Comparison of ENCODE assay signal across 13 cellular contexts in the genomic region with DNA sequence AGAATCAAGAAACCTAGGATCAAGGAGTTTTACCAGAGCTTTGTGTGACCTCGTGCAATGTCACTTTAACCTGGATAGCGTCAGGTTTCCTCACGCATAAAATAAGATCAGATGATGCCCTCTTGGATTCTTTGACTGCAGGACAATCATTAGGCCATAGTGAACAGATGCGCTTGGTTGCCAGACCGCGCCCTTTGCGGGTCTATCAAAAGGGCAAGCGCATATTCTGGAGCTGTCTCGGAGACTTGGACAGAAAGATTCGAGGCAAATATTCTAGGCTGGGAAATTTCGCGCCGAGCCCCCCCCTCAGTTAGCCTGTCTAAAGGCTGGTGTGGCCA.
A peak's percentile ranks its signal among the peaks of the same experiment; 100 is the strongest.
DNase-seq lines count a peak whose midpoint lies in the region; ATAC-seq, FAIRE-seq and TF ChIP-seq lines count a peak whose summit lies in the region.
"Had no signal": no experiment of that assay in that cellular context is flagged by ENCODE, and none has a peak within 500 bp of the region (broad histone marks: within the 10 kb centered on the region; RNA-seq: fewer than 3 reads in every experiment).

No MANE protein-coding gene starts in this region.

- H4K8ac ChIP-seq in mesenchymal stem cell (ENCODE audit: low read length): no peak overlapping the region

- peaks cover 48% of the 10 kb centered on the region for H3K4me1 Mint-ChIP-seq in activated naive CD4-positive, alpha-beta T cell treated with anti-CD3 and anti-CD28 coated beads, Interleukin-2, amount 50 U/mL, for 24 hours
- H3K4me1 Mint-ChIP-seq in activated naive CD4-positive, alpha-beta T cell treated with anti-CD3 and anti-CD28 coated beads for 36 hours (ENCODE audit: low read depth): peaks cover 42% of the 10 kb centered on the region

- H3K9ac ChIP-seq in duodenal mucosa (ENCODE audit: low read depth in 1 of 2, low read length in 2 of 2): no peak overlapping the region
- H3K9ac ChIP-seq in mesenchymal stem cell (ENCODE audit: low read length): peak overlapping the region; percentile 66
- H3K9ac ChIP-seq in stomach smooth muscle (ENCODE audit: low read length in 2 of 2): peak overlapping the region in 1 of 2 donors; percentile 5

- H3K9me3 ChIP-seq in duodenal mucosa (ENCODE audit: control insufficient read depth in 1 of 2, low read length in 2 of 2): no peaks in the 10 kb centered on the region
- no peaks in the 10 kb centered on the region for H3K9me3 ChIP-seq in mesenchymal stem cell (ENCODE audit: control insufficient read depth, low read length)
- no peaks in the 10 kb centered on the region for H3K9me3 ChIP-seq in stomach smooth muscle (ENCODE audit: control insufficient read depth in 2 of 2, low read length in 2 of 2)
- H3K9me3 ChIP-seq in pancreas: no peaks in the 10 kb centered on the region

- H3K14ac ChIP-seq in mesenchymal stem cell (ENCODE audit: low read length in 2 of 2): no peak overlapping the region

- H3K18ac ChIP-seq in mesenchymal stem cell (ENCODE audit: low read depth in 1 of 2, low read length in 2 of 2): peak overlapping the region in 1 of 2 experiments; percentile 71

- FAIRE-seq in pancreas (lab: Jason Lieb, UNC) (no peak), HTR-8/SVneo (lab: Jason Lieb, UNC) (no peak)

- intact Hi-C loops in activated naive CD4-positive, alpha-beta T cell treated with anti-CD3 and anti-CD28 coated beads for 36 hours (cut with micrococcal nuclease): loop anchor here (5.0 to 10.0 kb wide), 4 partner anchors 305 to 882 kb away; a partner anchor contains a TSS
- intact Hi-C loops in pancreas (cut with DNase I): no loop called here

- no peak overlapping the region for H3K27ac Mint-ChIP-seq in activated naive CD4-positive, alpha-beta T cell treated with anti-CD3 and anti-CD28 coated beads, Interleukin-2, amount 50 U/mL, for 24 hours
- H3K27ac Mint-ChIP-seq in activated naive CD4-positive, alpha-beta T cell treated with anti-CD3 and anti-CD28 coated beads for 36 hours: no peak overlapping the region

- H3K27me3 ChIP-seq in duodenal mucosa (ENCODE audit: control insufficient read depth in 1 of 2, insufficient read depth in 2 of 2, low read length in 2 of 2) (peaks cover 64 to 84% of the 10 kb centered on the region in 2 donors), mesenchymal stem cell (ENCODE audit: control insufficient read depth in 1 of 2, insufficient read depth in 1 of 2, low read length in 2 of 2) (peaks cover 39 to 58% of the 10 kb centered on the region in 2 experiments), stomach smooth muscle (ENCODE audit: control insufficient read depth in 1 of 2, insufficient read depth in 2 of 2, low read length in 2 of 2) (peaks cover 15 to 33% of the 10 kb centered on the region in 2 donors), pancreas (peaks cover 3 to 45% (median 17%) of the 10 kb centered on the region in 4 donors)

- H3K4me1 ChIP-seq in duodenal mucosa (ENCODE audit: control insufficient read depth in 1 of 2, insufficient read depth in 2 of 2, low read length in 2 of 2) (peaks cover 18 to 19% of the 10 kb centered on the region in 2 donors), mesenchymal stem cell (ENCODE audit: control insufficient read depth, insufficient read depth, low read depth, low read length) (peaks cover 21% of the 10 kb centered on the region), stomach smooth muscle (ENCODE audit: control insufficient read depth, insufficient read depth, low read length) (peaks cover 24% of the 10 kb centered on the region), pancreas (peaks cover 6 to 18% (median 10%) of the 10 kb centered on the region in 3 donors)

- peak overlapping the region; percentile 89 for H3K4me2 ChIP-seq in mesenchymal stem cell (ENCODE audit: low read length, poor library complexity, severe bottlenecking)

- WGBS in mesenchymal stem cell: 23% methylated on average over 13 of the region's 13 CpGs
- WGBS in pancreas, 2 donors: 11 to 17% methylated on average over 13 of the region's 13 CpGs

- DNase-seq in activated naive CD4-positive, alpha-beta T cell treated with anti-CD3 and anti-CD28 coated beads for 36 hours: no peak
- no peak for DNase-seq in mesenchymal stem cell
- no peak for DNase-seq in activated CD4-positive, alpha-beta T cell treated with anti-CD3 and anti-CD28 coated beads for 1 hour
- DNase-seq in pancreas: no peak
- no peak for DNase-seq in HTR-8/SVneo (ENCODE audit: insufficient read length, low spot score)
- DNase-seq: DMS153; effector CD4-positive, alpha-beta T cell; PC-3; stimulated activated CD4-positive, alpha-beta T cell treated with anti-CD3 and anti-CD28 coated beads, Interleukin-4, amount 100 ng/mL, for 4 hours; T-helper 9 cell had no signal

- peak overlapping the region; percentile 30 to 50 for H3K4me3 ChIP-seq in duodenal mucosa (ENCODE audit: low read depth in 1 of 2, low read length in 2 of 2)
- H3K4me3 ChIP-seq in mesenchymal stem cell (ENCODE audit: insufficient read depth in 1 of 2, low read depth in 1 of 2, low read length in 2 of 2): peak overlapping the region in 1 of 2 experiments; percentile 76
- H3K4me3 ChIP-seq in stomach smooth muscle (ENCODE audit: low read length in 2 of 2): peak overlapping the region; percentile 73 to 75
- peak overlapping the region in 1 of 4 donors; percentile 31 for H3K4me3 ChIP-seq in pancreas

- no peak overlapping the region for H2AK5ac ChIP-seq in mesenchymal stem cell (ENCODE audit: low read length, severe bottlenecking)

- H3K79me1 ChIP-seq in mesenchymal stem cell (replicated peaks; ENCODE audit: low read length, poor library complexity, severe bottlenecking): no peaks in the 10 kb centered on the region

- H3K36me3 ChIP-seq in duodenal mucosa (ENCODE audit: control insufficient read depth in 1 of 2, insufficient read depth in 2 of 2, low read length in 2 of 2) (no peaks in the 10 kb centered on the region), mesenchymal stem cell (ENCODE audit: control insufficient read depth in 1 of 2, insufficient read depth in 2 of 2, low read depth in 1 of 2, low read length in 2 of 2) (no peaks in the 10 kb centered on the region), stomach smooth muscle (ENCODE audit: control insufficient read depth in 2 of 2, insufficient read depth in 2 of 2, low read length in 2 of 2) (no peaks in the 10 kb centered on the region), pancreas (no peaks in the 10 kb centered on the region)

- ATAC-seq in pancreas: no peak
- ATAC-seq: PC-3 had no signal

- TF ChIP-seq CTCF in pancreas (IDR thresholded peaks at IDR 0.05): no peak

- H3K36me3 Mint-ChIP-seq in activated naive CD4-positive, alpha-beta T cell treated with anti-CD3 and anti-CD28 coated beads, Interleukin-2, amount 50 U/mL, for 24 hours: peaks cover 3% of the 10 kb centered on the region
- H3K36me3 Mint-ChIP-seq in activated naive CD4-positive, alpha-beta T cell treated with anti-CD3 and anti-CD28 coated beads for 36 hours (ENCODE audit: low read depth): no peaks in the 10 kb centered on the region

- no peak overlapping the region for H2BK120ac ChIP-seq in mesenchymal stem cell (ENCODE audit: low read depth, low read length)

- H2BK12ac ChIP-seq in mesenchymal stem cell (ENCODE audit: low read length in 2 of 2): peak overlapping the region in 1 of 2 experiments; percentile 40

- no peak overlapping the region for H2AFZ ChIP-seq in mesenchymal stem cell (ENCODE audit: low read depth, low read length)

- no peak overlapping the region for H2BK15ac ChIP-seq in mesenchymal stem cell (ENCODE audit: low read depth, poor library complexity, severe bottlenecking)

- H3K4me3 Mint-ChIP-seq in activated naive CD4-positive, alpha-beta T cell treated with anti-CD3 and anti-CD28 coated beads, Interleukin-2, amount 50 U/mL, for 24 hours: peak overlapping the region; percentile 4
- H3K4me3 Mint-ChIP-seq in activated naive CD4-positive, alpha-beta T cell treated with anti-CD3 and anti-CD28 coated beads for 36 hours: no peak overlapping the region

- no peak overlapping the region for H3K23ac ChIP-seq in mesenchymal stem cell (ENCODE audit: low read length in 2 of 2)

- H2BK5ac ChIP-seq in mesenchymal stem cell (ENCODE audit: low read depth, low read length, poor library complexity, severe bottlenecking): no peak overlapping the region

- peaks cover 61% of the 10 kb centered on the region for H3K27me3 Mint-ChIP-seq in activated naive CD4-positive, alpha-beta T cell treated with anti-CD3 and anti-CD28 coated beads, Interleukin-2, amount 50 U/mL, for 24 hours
- peaks cover 73% of the 10 kb centered on the region for H3K27me3 Mint-ChIP-seq in activated naive CD4-positive, alpha-beta T cell treated with anti-CD3 and anti-CD28 coated beads for 36 hours (ENCODE audit: low read depth)

- no peaks in the 10 kb centered on the region for H3K9me3 Mint-ChIP-seq in activated naive CD4-positive, alpha-beta T cell treated with anti-CD3 and anti-CD28 coated beads, Interleukin-2, amount 50 U/mL, for 24 hours
- H3K9me3 Mint-ChIP-seq in activated naive CD4-positive, alpha-beta T cell treated with anti-CD3 and anti-CD28 coated beads for 36 hours: no peaks in the 10 kb centered on the region

- CTCF ChIA-PET in activated naive CD4-positive, alpha-beta T cell treated with anti-CD3 and anti-CD28 coated beads for 36 hours (lab: Charles Lee): no interaction called here

- H3K4ac ChIP-seq in mesenchymal stem cell (ENCODE audit: low read depth in 1 of 2, low read length in 2 of 2): peak overlapping the region in 1 of 2 experiments; percentile 9

- H3K27ac ChIP-seq in duodenal mucosa (ENCODE audit: low read depth, low read length) (no peak overlapping the region), mesenchymal stem cell (ENCODE audit: low read length, poor library complexity, severe bottlenecking) (no peak overlapping the region), stomach smooth muscle (ENCODE audit: low read length) (peak overlapping the region; percentile 65), pancreas (no peak overlapping the region)

- H4K91ac ChIP-seq in mesenchymal stem cell (ENCODE audit: low read length): peak overlapping the region; percentile 90
